ENCODE assay signal across 2 cellular contexts in genomic region chr20:50777373-50777772, GRCh38.
TF ChIP-seq lines count a peak whose summit lies in the region.

No MANE protein-coding gene starts in this region.

TF ChIP-seq in HepG2, 621 proteins besides CTCF, POLR2A, EP300 and RAD21:
- TF ChIP-seq ZNF543 (CRISPR knock-in tag; IDR thresholded peaks at IDR 0.05) (no peak), CREB1 (IDR thresholded peaks at IDR 0.05) (0 out of 2 replicates have a peak, but pooled peaks have one; percentile 38), CREB1 (CRISPR knock-in tag; IDR thresholded peaks at IDR 0.05) (no peak)

TF ChIP-seq in GM12878, 131 proteins besides CTCF, POLR2A, EP300 and RAD21:
- TF ChIP-seq NFXL1 (IDR thresholded peaks at IDR 0.05; ENCODE audit: borderline replicate concordance): 0 out of 2 replicates have a peak, but pooled peaks have one; percentile 5
- peak in 1 of 2 experiments; percentile 96; a peak in 1 of 4 replicates for TF ChIP-seq ETV6 (conservative IDR thresholded peaks at IDR 0.05 in 1 of 2, IDR thresholded peaks at IDR 0.05 in 1 of 2; ENCODE audit: borderline replicate concordance in 1 of 2, low read depth in 1 of 2)
- TF ChIP-seq ZBTB11 (CRISPR knock-in tag; IDR thresholded peaks at IDR 0.05): no peak
- no peak for TF ChIP-seq PRDM15 (CRISPR knock-in tag; IDR thresholded peaks at IDR 0.05)
- no peak for TF ChIP-seq RB1 (IDR thresholded peaks at IDR 0.05; ENCODE audit: borderline replicate concordance)
- no peak for TF ChIP-seq RBBP5 (conservative IDR thresholded peaks at IDR 0.05)
